ENCODE assay signal across 8 cellular contexts in the genomic region with DNA sequence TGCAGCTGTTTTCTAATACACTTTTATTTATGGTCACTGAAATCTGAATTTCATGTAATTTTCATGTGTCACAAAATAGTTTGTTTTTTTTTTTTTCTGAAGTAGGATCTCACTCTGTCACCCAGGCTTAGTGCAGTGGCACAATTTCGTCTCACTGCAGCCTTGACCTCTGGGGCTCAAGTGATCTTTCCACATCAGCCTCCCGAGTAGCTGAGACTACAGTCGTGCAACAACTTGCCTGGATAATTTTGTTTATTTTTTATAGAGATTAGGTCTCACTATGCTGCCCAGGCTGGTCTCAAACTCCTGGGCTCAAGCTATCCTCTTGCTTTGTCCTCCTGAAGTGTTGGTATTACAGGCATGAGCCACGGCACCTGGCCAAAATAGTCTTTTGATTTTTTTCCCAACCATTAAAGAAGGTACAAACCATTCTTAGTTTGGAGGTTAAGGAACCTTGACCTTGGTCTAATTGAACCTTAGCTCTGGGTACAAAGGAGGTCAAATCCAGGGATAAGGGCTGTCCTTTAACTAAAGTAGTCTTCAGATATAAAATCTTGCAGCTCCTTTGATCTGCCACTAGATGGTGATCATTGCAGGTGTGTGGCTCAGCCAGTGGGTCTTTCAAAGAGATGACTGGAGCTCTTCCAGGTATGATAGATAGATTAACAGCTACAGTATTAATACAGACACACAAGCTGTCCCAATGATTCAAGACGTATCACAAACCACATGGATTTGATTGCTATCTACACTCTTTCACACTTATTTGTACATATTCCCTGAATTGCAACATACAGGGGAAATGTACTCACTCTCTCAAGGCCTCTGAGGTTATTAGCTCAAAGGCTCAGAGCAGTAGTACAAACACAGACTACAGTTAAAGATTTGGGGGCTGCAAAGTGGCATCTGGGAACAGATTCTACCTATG. TPM values are rescaled to one million over a fixed set of nuclear protein-coding genes. Genes with fewer than 3 reads are reported as not detected.
A peak's percentile ranks its signal among the peaks of the same experiment; 100 is the strongest.
DNase-seq lines count a peak whose midpoint lies in the region; ATAC-seq and TF ChIP-seq lines count a peak whose summit lies in the region.

No MANE protein-coding gene starts in this region.

- POLR2A ChIA-PET in naive thymus-derived CD4-positive, alpha-beta T cell (lab: Charles Lee): interaction anchor here (0.6 to 1.8 kb wide), 4 partner anchors 10 to 110 kb away, joined by 3 to 6 read pairs (median 4); a partner anchor contains a TSS

- H3K79me2 ChIP-seq in SU-DHL-6 (ENCODE audit: insufficient read depth, low read length): peaks cover 3% of the 10 kb centered on the region; the same call in 1 of the 2 replicates

- peaks cover 0 to under 1% (median 0%) of the 10 kb centered on the region in 5 donors for H3K36me3 Mint-ChIP-seq in naive thymus-derived CD4-positive, alpha-beta T cell

- H3K27ac Mint-ChIP-seq in naive thymus-derived CD4-positive, alpha-beta T cell: no peak overlapping the region

- H2AFZ ChIP-seq in SU-DHL-6 (ENCODE audit: low read depth, low read length, severe bottlenecking): no peak overlapping the region

- H3K27me3 Mint-ChIP-seq in naive thymus-derived CD4-positive, alpha-beta T cell: peaks cover 0 to 3% (median 0%) of the 10 kb centered on the region in 5 donors

- peak; percentile 66 for TF ChIP-seq CTCF in SU-DHL-6 (IDR thresholded peaks at IDR 0.05; ENCODE audit: insufficient read depth, low read length, poor library complexity, severe bottlenecking)

- no peaks in the 10 kb centered on the region for H3K9me3 ChIP-seq in SU-DHL-6 (ENCODE audit: insufficient read depth, low read length)
- no peaks in the 10 kb centered on the region for H3K9me3 ChIP-seq in naive thymus-derived CD4-positive, alpha-beta T cell (ENCODE audit: control insufficient read depth in 2 of 3, low read length in 3 of 3)

- H3K9me3 Mint-ChIP-seq in naive thymus-derived CD4-positive, alpha-beta T cell: peaks cover 0 to 2% (median 0%) of the 10 kb centered on the region in 11 donors

- H3K4me1 Mint-ChIP-seq in naive thymus-derived CD4-positive, alpha-beta T cell: peaks cover 11 to 34% (median 22%) of the 10 kb centered on the region in 7 donors

- no peaks in the 10 kb centered on the region for H3K9me2 ChIP-seq in SU-DHL-6 (replicated peaks; ENCODE audit: insufficient read depth, low read length)

- H3K4me3 Mint-ChIP-seq in naive thymus-derived CD4-positive, alpha-beta T cell: no peak overlapping the region

- peak; percentile 37 for ATAC-seq in GM21786 (IDR thresholded peaks at IDR 0.05; ENCODE audit: unreplicated experiment)
- peak; percentile 43 for ATAC-seq in naive thymus-derived CD4-positive, alpha-beta T cell

- intact Hi-C loops in naive thymus-derived CD4-positive, alpha-beta T cell (cut with micrococcal nuclease): loop anchor here (1.0 to 10.0 kb wide), 5 partner anchors 100 to 1498 kb away; a partner anchor contains a TSS

- no peaks in the 10 kb centered on the region for H3F3A ChIP-seq in SU-DHL-6 (ENCODE audit: insufficient read depth)

- CTCF ChIA-PET in naive thymus-derived CD4-positive, alpha-beta T cell (lab: Charles Lee): interaction anchor here (0.6 to 4.9 kb wide), 22 partner anchors 9 to 114 kb away, joined by 3 to 115 read pairs (median 5); no protein-coding TSS in a partner anchor

- peaks cover 5 to 6% of the 10 kb centered on the region in 2 donors for H3K4me1 ChIP-seq in naive thymus-derived CD4-positive, alpha-beta T cell (ENCODE audit: control insufficient read depth in 2 of 2, insufficient read depth in 2 of 2, low read length in 2 of 2)

- H3K4me2 ChIP-seq in SU-DHL-6 (ENCODE audit: low read depth, low read length, poor library complexity, severe bottlenecking): no peak overlapping the region

- no peaks in the 10 kb centered on the region for H4K20me1 ChIP-seq in SU-DHL-6 (ENCODE audit: low read depth, low read length)

- DNase-seq in activated CD4-positive, alpha-beta T cell treated with anti-CD3 and anti-CD28 coated beads for 1 hour: peak; percentile 20
- no peak for DNase-seq in activated CD4-positive, alpha-beta T cell treated with anti-CD3 and anti-CD28 coated beads, Interleukin-2, amount 50 U/mL, for 1 hour
- DNase-seq in NCI-H1105 (lab: John Stamatoyannopoulos, UW): peak; percentile 37
- peak; percentile 82 for DNase-seq in epidermal melanocyte (ENCODE audit: insufficient read length, low spot score)
- peak in 7 of 9 donors; percentile 30 to 66 (median 55) for DNase-seq in naive thymus-derived CD4-positive, alpha-beta T cell
- DNase-seq in HK-2 (ENCODE audit: unreplicated experiment): no peak

- H3K4me3 ChIP-seq in SU-DHL-6 (ENCODE audit: insufficient read depth, low read length, poor library complexity, severe bottlenecking): no peak overlapping the region
- no peak overlapping the region for H3K4me3 ChIP-seq in naive thymus-derived CD4-positive, alpha-beta T cell (ENCODE audit: low read length)

- H3K27me3 ChIP-seq in SU-DHL-6 (ENCODE audit: low read length): no peaks in the 10 kb centered on the region
- H3K27me3 ChIP-seq in naive thymus-derived CD4-positive, alpha-beta T cell (ENCODE audit: control insufficient read depth in 2 of 2, insufficient read depth in 2 of 2, low read length in 2 of 2): no peaks in the 10 kb centered on the region

- H3K9ac ChIP-seq in SU-DHL-6 (ENCODE audit: low read length): no peak overlapping the region

- H3K27ac ChIP-seq in SU-DHL-6 (ENCODE audit: low read depth, low read length): no peak overlapping the region
- no peak overlapping the region for H3K27ac ChIP-seq in naive thymus-derived CD4-positive, alpha-beta T cell (ENCODE audit: low read depth, low read length)

- H3K36me3 ChIP-seq in SU-DHL-6 (ENCODE audit: low read length): no peaks in the 10 kb centered on the region
- no peaks in the 10 kb centered on the region for H3K36me3 ChIP-seq in naive thymus-derived CD4-positive, alpha-beta T cell (ENCODE audit: control insufficient read depth in 2 of 3, insufficient read depth in 3 of 3, low read length in 3 of 3)

RNA-seq across cellular contexts. Expression of a gene that starts 4.7 kb away (rescaled TPM):
- total RNA-seq in naive thymus-derived CD4-positive, alpha-beta T cell: 10 to 100 TPM in 4 of 5 experiments, 1 to 10 TPM in 1; 7.1 to 33.9 (median 29.3) TPM
- 10 to 100 TPM; 28.3 to 33.0 TPM for polyA plus RNA-seq in naive thymus-derived CD4-positive, alpha-beta T cell

RNA-seq across cellular contexts. Expression of a gene that starts 7.4 kb away (rescaled TPM):
- total RNA-seq in naive thymus-derived CD4-positive, alpha-beta T cell: not detected
- polyA plus RNA-seq in naive thymus-derived CD4-positive, alpha-beta T cell: under 1 TPM; 0.15 to 0.21 TPM

RNA-seq across cellular contexts. Expression of a gene that starts 43.9 kb away (rescaled TPM):
- 10 to 100 TPM in 3 of 5 experiments, not detected in 2; 14.5 to 28.7 (median 16.6) TPM for total RNA-seq in naive thymus-derived CD4-positive, alpha-beta T cell
- 10 to 100 TPM in 1 of 2 donors, not detected in 1; 12.4 TPM for polyA plus RNA-seq in naive thymus-derived CD4-positive, alpha-beta T cell

Comparison
In these comparisons a context has a peak if more than half of its experiments do, and no peak if none do; other contexts are left out.
1. DNase-seq: peak in activated CD4-positive, alpha-beta T cell treated with anti-CD3 and anti-CD28 coated beads for 1 hour (single experiment), NCI-H1105 (single experiment), epidermal melanocyte (single experiment) and naive thymus-derived CD4-positive, alpha-beta T cell (7 of 9); none in activated CD4-positive, alpha-beta T cell treated with anti-CD3 and anti-CD28 coated beads, Interleukin-2, amount 50 U/mL, for 1 hour (single experiment) and HK-2 (single experiment).